Comparison of ENCODE assay signal across 1 cellular context in genomic region chr16:23316634-23317265, GRCh38.
TF ChIP-seq lines count a peak whose summit lies in the region.

No MANE protein-coding gene starts in this region.

TF ChIP-seq in HepG2, 621 proteins besides CTCF, POLR2A, EP300 and RAD21 (continued from another document and continues in another):
- peak; percentile 70; the same call in 1 of the 2 replicates for TF ChIP-seq SOX6 (IDR thresholded peaks at IDR 0.05)
- TF ChIP-seq SOX6 (CRISPR knock-in tag; IDR thresholded peaks at IDR 0.05) = no peak
- TF ChIP-seq LCORL (IDR thresholded peaks at IDR 0.05) = peak; percentile 73; the same call in 1 of the 2 replicates
- no peak for TF ChIP-seq LCORL (CRISPR knock-in tag; IDR thresholded peaks at IDR 0.05)
- peak; percentile 97 for TF ChIP-seq PLRG1 (conservative IDR thresholded peaks at IDR 0.05)
- no peak for TF ChIP-seq DRAP1 (CRISPR knock-in tag; IDR thresholded peaks at IDR 0.05)
- peak; percentile 46; the same call in 1 of the 2 replicates for TF ChIP-seq FOXK2 (IDR thresholded peaks at IDR 0.05)
- no peak for TF ChIP-seq MIER2 (CRISPR knock-in tag; IDR thresholded peaks at IDR 0.05)
- TF ChIP-seq IKZF1 (IDR thresholded peaks at IDR 0.05) = peak; percentile 88; the same call in 1 of the 2 replicates
- TF ChIP-seq SNAPC4 (CRISPR knock-in tag; IDR thresholded peaks at IDR 0.05) = no peak
- no peak for TF ChIP-seq SIN3A (IDR thresholded peaks at IDR 0.05; ENCODE audit: borderline replicate concordance, low read depth, low read length)
- no peak for TF ChIP-seq RNF219 (CRISPR knock-in tag; IDR thresholded peaks at IDR 0.05)
- TF ChIP-seq PHB2 (IDR thresholded peaks at IDR 0.05; ENCODE audit: partially characterized antibody) = peak; percentile 97
- TF ChIP-seq ZMYM2 (CRISPR knock-in tag; IDR thresholded peaks at IDR 0.05) = no peak
- TF ChIP-seq CREB1 (IDR thresholded peaks at IDR 0.05) = peak; percentile 90
- TF ChIP-seq CREB1 (CRISPR knock-in tag; IDR thresholded peaks at IDR 0.05) = no peak
- no peak for TF ChIP-seq BRD4 (CRISPR knock-in tag; IDR thresholded peaks at IDR 0.05)
- no peak for TF ChIP-seq ZFP91 (CRISPR knock-in tag; IDR thresholded peaks at IDR 0.05; ENCODE audit: borderline replicate concordance)
- no peak for TF ChIP-seq SP4 (CRISPR knock-in tag; IDR thresholded peaks at IDR 0.05)
- TF ChIP-seq ZNF136 (CRISPR knock-in tag; IDR thresholded peaks at IDR 0.05; ENCODE audit: low read depth) = no peak
- TF ChIP-seq ATM (IDR thresholded peaks at IDR 0.05; ENCODE audit: borderline replicate concordance) = 0 out of 2 replicates have a peak, but pooled peaks have one; percentile 47
- no peak for TF ChIP-seq ZSCAN25 (CRISPR knock-in tag; IDR thresholded peaks at IDR 0.05)
- 0 out of 2 replicates have a peak, but pooled peaks have one; percentile 28 for TF ChIP-seq FOXP1 (IDR thresholded peaks at IDR 0.05)
- no peak for TF ChIP-seq FOXP1 (CRISPR knock-in tag; IDR thresholded peaks at IDR 0.05)
- TF ChIP-seq ETS1 (CRISPR knock-in tag; IDR thresholded peaks at IDR 0.05) = no peak
- peak; percentile 98 for TF ChIP-seq NONO (IDR thresholded peaks at IDR 0.05)
- TF ChIP-seq NONO (CRISPR knock-in tag; conservative IDR thresholded peaks at IDR 0.05) = no peak
- TF ChIP-seq GZF1 (CRISPR knock-in tag; IDR thresholded peaks at IDR 0.05) = no peak
- TF ChIP-seq ZSCAN29 (CRISPR knock-in tag; conservative IDR thresholded peaks at IDR 0.05) = no peak
- no peak for TF ChIP-seq ZHX2 (IDR thresholded peaks at IDR 0.05; ENCODE audit: low read depth)
- no peak for TF ChIP-seq ZHX2 (CRISPR knock-in tag; IDR thresholded peaks at IDR 0.05; ENCODE audit: borderline replicate concordance)
- no peak for TF ChIP-seq ZNF569 (CRISPR knock-in tag; IDR thresholded peaks at IDR 0.05; ENCODE audit: borderline replicate concordance)
- peak; percentile 95 for TF ChIP-seq ARNT (IDR thresholded peaks at IDR 0.05)
- peak; percentile 36; the same call in 1 of the 2 replicates for TF ChIP-seq ZBTB40 (IDR thresholded peaks at IDR 0.05)
- no peak for TF ChIP-seq ZBTB40 (CRISPR knock-in tag; IDR thresholded peaks at IDR 0.05)
